Comparison of ENCODE assay signal across 22 cellular contexts in the genomic region with DNA sequence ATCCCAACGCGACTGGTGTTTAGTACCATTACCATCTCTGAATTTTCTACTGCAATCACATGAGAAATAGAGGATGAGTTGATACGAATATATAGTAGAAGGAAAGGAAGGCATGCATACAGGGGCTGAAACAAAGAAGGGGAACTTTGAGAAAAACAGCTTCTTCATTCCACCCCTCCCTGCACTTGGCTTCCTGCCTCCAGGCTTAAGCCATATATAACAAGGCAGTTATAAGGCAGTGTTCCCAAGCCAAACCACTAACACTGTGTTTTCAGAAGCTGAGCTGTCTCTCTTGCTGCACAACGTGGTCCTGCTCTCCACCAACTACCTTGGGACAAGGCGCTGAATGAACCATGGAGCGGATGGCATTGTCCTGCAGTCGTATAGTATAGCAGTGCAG.
"Had no signal": no experiment of that assay in that cellular context is flagged by ENCODE, and none has a peak within 500 bp of the region (broad histone marks: within the 10 kb centered on the region; RNA-seq: fewer than 3 reads in every experiment).

No MANE protein-coding gene starts in this region.

- H3K36me3 ChIP-seq: neural progenitor cell, uterus had no signal

- H3K27me3 ChIP-seq: adrenal gland, heart right ventricle, neural progenitor cell, sigmoid colon, spleen, tibial nerve, uterus had no signal

- H3K79me2 ChIP-seq: parathyroid adenoma had no signal

- DNase-seq: activated B cell treated with CpG ODN at 0.5 μM for 24 hours; activated CD4-positive, alpha-beta T cell treated with anti-CD3 and anti-CD28 coated beads for 48 hours; activated CD8-positive, alpha-beta memory T cell treated with anti-CD3 and anti-CD28 coated beads, Interleukin-2, amount 50 U/mL, for 48 hours; activated naive CD4-positive, alpha-beta T cell treated with Interleukin-2 at 50 U/mL for 16 hours; adrenal gland; central memory CD4-positive, alpha-beta T cell; cortex of kidney; effector CD4-positive, alpha-beta T cell; heart right ventricle; left colon; midbrain; sigmoid colon; spleen; T-helper 17 cell; uterus had no signal

- H3K4me2 ChIP-seq: neural progenitor cell had no signal

- H3K9me3 Mint-ChIP-seq: activated B cell treated with CpG ODN at 0.5 μM for 24 hours; activated T-helper 1 cell treated with anti-CD3 and anti-CD28 coated beads, Interleukin-12 subunit alpha, Interleukin-12 subunit beta, Interleukin-2, Interleukin-4 antibody, amounts not matched to agents 30 ng/mL and 10 ng/mL and 1 ng/mL, durations not matched to agents 14 hours and 24 hours and 36 hours; neural progenitor cell had no signal

- H3K9me3 ChIP-seq: adrenal gland, heart right ventricle, sigmoid colon, spleen, tibial nerve, uterus had no signal

- H3K27ac Mint-ChIP-seq: activated B cell treated with CpG ODN at 0.5 μM for 24 hours, neural progenitor cell had no signal

- H3K9ac ChIP-seq: neural progenitor cell, parathyroid adenoma had no signal

- H3K4me1 ChIP-seq: heart right ventricle, neural progenitor cell, parathyroid adenoma, sigmoid colon, spleen, tibial nerve, uterus had no signal

- FAIRE-seq: frontal cortex, TTC549 had no signal

- H3K27me3 Mint-ChIP-seq: activated B cell treated with CpG ODN at 0.5 μM for 24 hours, T-helper 17 cell had no signal

- H3K4me3 Mint-ChIP-seq: activated B cell treated with CpG ODN at 0.5 μM for 24 hours; activated T-helper 1 cell treated with anti-CD3 and anti-CD28 coated beads, Interleukin-12 subunit alpha, Interleukin-12 subunit beta, Interleukin-2, Interleukin-4 antibody, amounts not matched to agents 30 ng/mL and 10 ng/mL and 1 ng/mL, durations not matched to agents 14 hours and 24 hours and 36 hours; neural progenitor cell; T-helper 17 cell had no signal

- H3K4me3 ChIP-seq: adrenal gland, heart right ventricle, lung, neural progenitor cell, sigmoid colon, spleen, tibial nerve, uterus had no signal

- H3K27ac ChIP-seq: adrenal gland, heart right ventricle, neural progenitor cell, parathyroid adenoma, sigmoid colon, spleen, tibial nerve, uterus had no signal

- H2AFZ ChIP-seq: neural progenitor cell, parathyroid adenoma had no signal

- H3K4me1 Mint-ChIP-seq: activated B cell treated with CpG ODN at 0.5 μM for 24 hours, neural progenitor cell, T-helper 17 cell had no signal
